ENCODE assay signal across 30 cellular contexts in genomic region chr2:135821190-135821589, GRCh38. TPM values are rescaled to one million over a fixed set of nuclear protein-coding genes. Genes with fewer than 3 reads are reported as not detected.
DNase-seq lines count a peak whose midpoint lies in the region; ATAC-seq and TF ChIP-seq lines count a peak whose summit lies in the region.
"Had no signal": no experiment of that assay in that cellular context is flagged by ENCODE, and none has a peak within 500 bp of the region (broad histone marks: within the 10 kb centered on the region; RNA-seq: fewer than 3 reads in every experiment).

No MANE protein-coding gene starts in this region.

- H3K27me3 Mint-ChIP-seq in activated naive CD4-positive, alpha-beta T cell treated with anti-CD3 and anti-CD28 coated beads for 36 hours (ENCODE audit: low read depth), result no peaks in the 10 kb centered on the region
- H3K27me3 Mint-ChIP-seq in activated CD4-positive, alpha-beta memory T cell treated with anti-CD3 and anti-CD28 coated beads, Interleukin-2, amount 10 ng/mL, durations not matched to agents 7 days and 5 days, result peaks cover 2% of the 10 kb centered on the region
- peaks cover 10% of the 10 kb centered on the region for H3K27me3 Mint-ChIP-seq in neural progenitor cell (ENCODE audit: insufficient read depth, low read depth)

- peaks cover 38% of the 10 kb centered on the region for H3K4me1 Mint-ChIP-seq in activated naive CD4-positive, alpha-beta T cell treated with anti-CD3 and anti-CD28 coated beads for 36 hours (ENCODE audit: low read depth)
- peaks cover 35% of the 10 kb centered on the region for H3K4me1 Mint-ChIP-seq in activated CD4-positive, alpha-beta memory T cell treated with anti-CD3 and anti-CD28 coated beads, Interleukin-2, amount 10 ng/mL, durations not matched to agents 7 days and 5 days
- peaks cover 5% of the 10 kb centered on the region for H3K4me1 Mint-ChIP-seq in neural progenitor cell
- H3K4me1 Mint-ChIP-seq: nephron progenitor cell had no signal

- no peak for ATAC-seq in HG03520 (IDR thresholded peaks at IDR 0.05; ENCODE audit: unreplicated experiment)
- no peak for ATAC-seq in right cardiac atrium
- ATAC-seq: gastroesophageal sphincter, left cardiac atrium, mucosa of descending colon, pancreas, right lobe of liver had no signal

- 91% methylated on average over 2 of the region's 2 CpGs for WGBS in right cardiac atrium

- H3K4me2 ChIP-seq in neural progenitor cell, result no peak overlapping the region
- H3K4me2 ChIP-seq: hepatocyte had no signal

- H3K27ac Mint-ChIP-seq in activated naive CD4-positive, alpha-beta T cell treated with anti-CD3 and anti-CD28 coated beads for 36 hours, result no peak overlapping the region
- H3K27ac Mint-ChIP-seq in activated CD4-positive, alpha-beta memory T cell treated with anti-CD3 and anti-CD28 coated beads, Interleukin-2, amount 10 ng/mL, durations not matched to agents 7 days and 5 days, result peak overlapping the region; percentile 78
- H3K27ac Mint-ChIP-seq in neural progenitor cell, result peak overlapping the region; percentile 63
- H3K27ac Mint-ChIP-seq: nephron progenitor cell had no signal

- no peaks in the 10 kb centered on the region for H3K36me3 ChIP-seq in neural progenitor cell
- H3K36me3 ChIP-seq: gastroesophageal sphincter, pancreas, right lobe of liver, suprapubic skin, uterus had no signal

- H3K79me2 ChIP-seq in neural progenitor cell (ENCODE audit: low read depth), result no peaks in the 10 kb centered on the region
- H3K79me2 ChIP-seq: hepatocyte had no signal

- no peaks in the 10 kb centered on the region for H3K27me3 ChIP-seq in neural progenitor cell
- H3K27me3 ChIP-seq in right cardiac atrium (ENCODE audit: control insufficient read depth, insufficient read depth), result no peaks in the 10 kb centered on the region
- H3K27me3 ChIP-seq: BLaER1 treated with 17β-estradiol and CSF1 and Interleukin-3, amounts not matched to agents 10 nM and 100 nM; hepatocyte; pancreas; right lobe of liver; suprapubic skin; uterus had no signal

- H3K36me3 Mint-ChIP-seq in activated naive CD4-positive, alpha-beta T cell treated with anti-CD3 and anti-CD28 coated beads for 36 hours (ENCODE audit: low read depth), result peaks cover 10% of the 10 kb centered on the region
- peaks cover 13% of the 10 kb centered on the region for H3K36me3 Mint-ChIP-seq in activated CD4-positive, alpha-beta memory T cell treated with anti-CD3 and anti-CD28 coated beads, Interleukin-2, amount 10 ng/mL, durations not matched to agents 7 days and 5 days (ENCODE audit: low read depth)
- no peaks in the 10 kb centered on the region for H3K36me3 Mint-ChIP-seq in neural progenitor cell

- H3K4me3 ChIP-seq in neural progenitor cell, result no peak overlapping the region
- no peak overlapping the region for H3K4me3 ChIP-seq in right cardiac atrium (ENCODE audit: low read length)
- H3K4me3 ChIP-seq: BLaER1 treated with 17β-estradiol and CSF1 and Interleukin-3, amounts not matched to agents 10 nM and 100 nM; gastroesophageal sphincter; GM23248; hepatocyte; mucosa of descending colon; pancreas; right lobe of liver; suprapubic skin; uterus had no signal

- POLR2A ChIA-PET in activated CD4-positive, alpha-beta memory T cell treated with anti-CD3 and anti-CD28 coated beads, Interleukin-2, amount 10 ng/mL, durations not matched to agents 7 days and 5 days (lab: Charles Lee), result interaction anchor here (1.0 to 4.0 kb wide), 7 partner anchors 21 to 506 kb away, joined by 3 to 19 read pairs (median 8); partner anchors contain the start of gene MCM6

- no peaks in the 10 kb centered on the region for H4K20me1 ChIP-seq in neural progenitor cell (ENCODE audit: low read depth)
- H4K20me1 ChIP-seq: BLaER1 treated with 17β-estradiol and CSF1 and Interleukin-3, amounts not matched to agents 10 nM and 100 nM had no signal

- H3K9me3 ChIP-seq in neural progenitor cell (ENCODE audit: low read depth) (no peaks in the 10 kb centered on the region), right cardiac atrium (ENCODE audit: control insufficient read depth, low read length) (no peaks in the 10 kb centered on the region)
- H3K9me3 ChIP-seq: pancreas, right lobe of liver, suprapubic skin, uterus had no signal

- H3K4me1 ChIP-seq in neural progenitor cell, result no peaks in the 10 kb centered on the region
- no peaks in the 10 kb centered on the region for H3K4me1 ChIP-seq in right cardiac atrium (ENCODE audit: control insufficient read depth, insufficient read depth, low read length)
- H3K4me1 ChIP-seq: Caco-2, gastroesophageal sphincter, pancreas, right lobe of liver, suprapubic skin, uterus had no signal

- no peaks in the 10 kb centered on the region for H3F3A ChIP-seq in neural progenitor cell (ENCODE audit: low read depth)

- H2AFZ ChIP-seq in neural progenitor cell (replicated peaks), result no peak overlapping the region
- H2AFZ ChIP-seq: GM23248, hepatocyte had no signal

- no peak for TF ChIP-seq CTCF in neural progenitor cell (IDR thresholded peaks at IDR 0.05)

- no peak for DNase-seq in activated naive CD4-positive, alpha-beta T cell treated with anti-CD3 and anti-CD28 coated beads for 36 hours
- no peak for DNase-seq in activated naive CD4-positive, alpha-beta T cell (lab: John Stamatoyannopoulos, UW)
- peak; percentile 9 for DNase-seq in KG1 (lab: John Stamatoyannopoulos, UW)
- no peak for DNase-seq in activated CD4-positive, alpha-beta memory T cell treated with anti-CD3 and anti-CD28 coated beads, Interleukin-2, amount 10 ng/mL, durations not matched to agents 7 days and 5 days
- DNase-seq in neural progenitor cell (ENCODE audit: low spot score), result no peak
- no peak for DNase-seq in C1 segment of cervical spinal cord (lab: John Stamatoyannopoulos, UW)
- DNase-seq in right cardiac atrium, result no peak
- DNase-seq: Caco-2; DMS79 treated with DMSO at 0.1 percent for 48 hours; GM23248; left cardiac atrium; mucosa of descending colon; NCI-H1105; NCI-H2029; NCI-H524 treated with DMSO at 0.1 percent for 48 hours; nephron progenitor cell; pancreas; right lobe of liver; SHP77; stimulated activated CD4-positive, alpha-beta T cell treated with anti-CD3 and anti-CD28 coated beads, Interleukin-2, amount 100 ng/mL, for 48 hours; uterus had no signal

- no peak overlapping the region for H3K9ac ChIP-seq in neural progenitor cell
- H3K9ac ChIP-seq: GM23248 had no signal

- H3K9me3 Mint-ChIP-seq in activated naive CD4-positive, alpha-beta T cell treated with anti-CD3 and anti-CD28 coated beads for 36 hours, result peaks cover 13% of the 10 kb centered on the region
- peaks cover 13% of the 10 kb centered on the region for H3K9me3 Mint-ChIP-seq in activated CD4-positive, alpha-beta memory T cell treated with anti-CD3 and anti-CD28 coated beads, Interleukin-2, amount 10 ng/mL, durations not matched to agents 7 days and 5 days
- no peaks in the 10 kb centered on the region for H3K9me3 Mint-ChIP-seq in neural progenitor cell

- H3K27ac ChIP-seq in neural progenitor cell (no peak overlapping the region), right cardiac atrium (ENCODE audit: low read length) (no peak overlapping the region)
- H3K27ac ChIP-seq: gastroesophageal sphincter, GM23248, hepatocyte, HL-60, pancreas, right lobe of liver, suprapubic skin, uterus had no signal

- H3K4me3 Mint-ChIP-seq in activated naive CD4-positive, alpha-beta T cell treated with anti-CD3 and anti-CD28 coated beads for 36 hours, result peak overlapping the region; percentile 16
- no peak overlapping the region for H3K4me3 Mint-ChIP-seq in activated CD4-positive, alpha-beta memory T cell treated with anti-CD3 and anti-CD28 coated beads, Interleukin-2, amount 10 ng/mL, durations not matched to agents 7 days and 5 days
- no peak overlapping the region for H3K4me3 Mint-ChIP-seq in neural progenitor cell
- H3K4me3 Mint-ChIP-seq: nephron progenitor cell had no signal

- CTCF ChIA-PET in activated naive CD4-positive, alpha-beta T cell treated with anti-CD3 and anti-CD28 coated beads for 36 hours (lab: Charles Lee), result interaction anchor here (1.5 kb wide), 1 partner anchor 23 kb away, joined by 6 read pairs; no protein-coding TSS in a partner anchor
- CTCF ChIA-PET in activated CD4-positive, alpha-beta memory T cell treated with anti-CD3 and anti-CD28 coated beads, Interleukin-2, amount 10 ng/mL, durations not matched to agents 7 days and 5 days (lab: Charles Lee), result interaction anchor here (1.4 kb wide), 1 partner anchor 54 kb away, joined by 3 read pairs; no protein-coding TSS in a partner anchor

- intact Hi-C loops in activated naive CD4-positive, alpha-beta T cell treated with anti-CD3 and anti-CD28 coated beads for 36 hours (cut with micrococcal nuclease), result loop anchor here (2.0 kb wide), 4 partner anchors 14 to 314 kb away; partner anchors contain the start of genes CXCR4, R3HDM1 and ZRANB3
- intact Hi-C loops in right cardiac atrium (cut with DNase I), result no loop called here

RNA-seq across cellular contexts. Expression of gene LCT, which starts 15.8 kb away (rescaled TPM):
- under 1 TPM; 0.05 to 0.07 TPM for total RNA-seq in activated naive CD4-positive, alpha-beta T cell treated with anti-CD3 and anti-CD28 coated beads for 36 hours
- under 1 TPM; 0.08 to 0.13 TPM for total RNA-seq in activated CD4-positive, alpha-beta memory T cell treated with anti-CD3 and anti-CD28 coated beads, Interleukin-2, amount 10 ng/mL, durations not matched to agents 7 days and 5 days
- total RNA-seq in neural progenitor cell (ENCODE audit: low replicate concordance) (0.03 TPM in 1 of 2 replicates, not detected in the other), right cardiac atrium (not detected)
- not detected for polyA plus RNA-seq in right cardiac atrium
- total RNA-seq: chondrocyte, gastroesophageal sphincter, left cardiac atrium, lung microvascular endothelial cell, suprapubic skin had no signal
- polyA plus RNA-seq: AG04450, GM23248 had no signal

RNA-seq across cellular contexts. Expression of gene MCM6, which starts 55.1 kb away (rescaled TPM):
- 100 to 1,000 TPM; 221 to 226 TPM for total RNA-seq in activated naive CD4-positive, alpha-beta T cell treated with anti-CD3 and anti-CD28 coated beads for 36 hours
- total RNA-seq in activated CD4-positive, alpha-beta memory T cell treated with anti-CD3 and anti-CD28 coated beads, Interleukin-2, amount 10 ng/mL, durations not matched to agents 7 days and 5 days, result 100 to 1,000 TPM; 128 to 130 TPM
- total RNA-seq in neural progenitor cell (ENCODE audit: low replicate concordance), result 62.0 and 74.4 TPM in 2 replicates
- total RNA-seq in right cardiac atrium, result 1 to 10 TPM; 5.1 to 5.8 (median 5.4) TPM
- polyA plus RNA-seq in right cardiac atrium, result 2.5 TPM
